ENCODE assay signal across 8 cellular contexts in genomic region chr2:213238753-213239591, GRCh38. TPM values are rescaled to one million over a fixed set of nuclear protein-coding genes. Genes with fewer than 3 reads are reported as not detected.
A peak's percentile ranks its signal among the peaks of the same experiment; 100 is the strongest.
DNase-seq lines count a peak whose midpoint lies in the region; ATAC-seq and TF ChIP-seq lines count a peak whose summit lies in the region.

No MANE protein-coding gene starts in this region.

- POLR2A ChIA-PET in WTC11 (lab: Charles Lee), result no interaction called here

- H3K27me3 Mint-ChIP-seq in WTC11 (ENCODE audit: low read depth), result no peaks in the 10 kb centered on the region

- intact Hi-C loops in left ventricle myocardium superior (cut with micrococcal nuclease), result no loop called here
- intact Hi-C loops in Right ventricle myocardium inferior (cut with DNase I), result no loop called here

- CTCF ChIA-PET in WTC11 (lab: Charles Lee), result no interaction called here

- H3K36me3 Mint-ChIP-seq in WTC11, result no peaks in the 10 kb centered on the region

- no peak for DNase-seq in left ventricle myocardium superior
- no peak for DNase-seq in Right ventricle myocardium inferior (ENCODE audit: missing footprints)
- DNase-seq in WTC11 (ENCODE audit: low spot score), result no peak
- peak; percentile 81 for DNase-seq in myocyte (ENCODE audit: low read depth)
- DNase-seq in germinal center (ENCODE audit: low spot score), result no peak
- no peak for DNase-seq in activated CD4-positive, CD25-positive, alpha-beta regulatory T cell treated with anti-CD3 and anti-CD28 coated beads, Interleukin-2, amount 50 U/mL, for 72 hours
- no peak for DNase-seq in cerebellar nuclear complex (lab: John Stamatoyannopoulos, UW)

- H3K4me3 Mint-ChIP-seq in WTC11, result no peak overlapping the region

- TF ChIP-seq CTCF in WTC11 (IDR thresholded peaks at IDR 0.05), result no peak

- H3K4me1 Mint-ChIP-seq in WTC11, result peaks cover 41% of the 10 kb centered on the region

- peak; percentile 32 for ATAC-seq in left ventricle myocardium superior
- ATAC-seq in Right ventricle myocardium inferior, result no peak
- ATAC-seq in HG03060 (IDR thresholded peaks at IDR 0.05; ENCODE audit: low read depth, unreplicated experiment), result peak; percentile 32
- no peak for ATAC-seq in WTC11

- H3K9me3 Mint-ChIP-seq in WTC11, result no peaks in the 10 kb centered on the region

- no peak overlapping the region; the same call in 1 of the 2 replicates for H3K27ac Mint-ChIP-seq in WTC11

TF ChIP-seq in WTC11, 78 proteins besides CTCF, POLR2A, EP300 and RAD21:
- TF ChIP-seq GABPB1 (CRISPR knock-in tag; IDR thresholded peaks at IDR 0.05) (0 out of 2 replicates have a peak, but pooled peaks have one; percentile 38), NR2C2 (CRISPR knock-in tag; IDR thresholded peaks at IDR 0.05) (no peak), RELA (CRISPR knock-in tag; IDR thresholded peaks at IDR 0.05; ENCODE audit: borderline replicate concordance) (no peak)

RNA-seq across cellular contexts. Expression of gene SPAG16, which starts 45.3 kb away (rescaled TPM):
- total RNA-seq in left ventricle myocardium superior, result 18.7 TPM
- 16.6 TPM for total RNA-seq in Right ventricle myocardium inferior
- 16.0 to 19.9 TPM (median 19.3 TPM) in 3 replicates for total RNA-seq in WTC11 (2021)
- 22.6 and 27.8 TPM in 2 replicates for total RNA-seq in myocyte
- 15.5 TPM for polyA plus RNA-seq in myocyte (2012)

Comparison
In these comparisons a context has a peak if more than half of its experiments do, and no peak if none do; other contexts are left out.
1. ATAC-seq: peak in left ventricle myocardium superior (single experiment) and HG03060 (single experiment); none in Right ventricle myocardium inferior (single experiment) and WTC11 (single experiment).